18 cellular contexts compared by ENCODE assay signal in genomic region chr3:150956376-150956775, GRCh38. TPM values are rescaled to one million over a fixed set of nuclear protein-coding genes. Genes with fewer than 3 reads are reported as not detected.
A peak's percentile ranks its signal among the peaks of the same experiment; 100 is the strongest.
DNase-seq lines count a peak whose midpoint lies in the region; ATAC-seq, FAIRE-seq and TF ChIP-seq lines count a peak whose summit lies in the region.
"Had no signal": no experiment of that assay in that cellular context is flagged by ENCODE, and none has a peak within 500 bp of the region (broad histone marks: within the 10 kb centered on the region; RNA-seq: fewer than 3 reads in every experiment).

No MANE protein-coding gene starts in this region.

- peak; percentile 26; the same call in 1 of the 2 replicates for ATAC-seq in WTC11
- ATAC-seq in GM21367 (IDR thresholded peaks at IDR 0.05; ENCODE audit: unreplicated experiment): no peak
- ATAC-seq: SK-N-SH treated with all-trans-retinoic acid at 6 μM for 48 hours had no signal

- H3K4me3 Mint-ChIP-seq in WTC11: no peak overlapping the region

- H3K36me3 Mint-ChIP-seq in WTC11: no peaks in the 10 kb centered on the region

- intact Hi-C loops in A673 (cut with micrococcal nuclease; ENCODE audit: unreplicated experiment): no loop called here

- no peak overlapping the region for H3K27ac Mint-ChIP-seq in WTC11

- no peak for TF ChIP-seq POLR2A in H54 (IDR thresholded peaks at IDR 0.05; ENCODE audit: low read depth, low read length)

- no peaks in the 10 kb centered on the region for H3K36me3 ChIP-seq in A673 (ENCODE audit: insufficient read depth, low read length, poor library complexity, severe bottlenecking)
- H3K36me3 ChIP-seq: BLaER1 treated with 17β-estradiol and CSF1 and Interleukin-3, amounts not matched to agents 10 nM and 100 nM; neutrophil had no signal

- TF ChIP-seq CTCF in A673 (conservative IDR thresholded peaks at IDR 0.05; ENCODE audit: low read depth, low read length): no peak
- no peak for TF ChIP-seq CTCF in WTC11 (IDR thresholded peaks at IDR 0.05)

- FAIRE-seq in H54 (lab: Jason Lieb, UNC): peak; percentile 23
- FAIRE-seq: G401.6 had no signal

- POLR2A ChIA-PET in A673 (lab: Charles Lee; ENCODE audit: low non-redundant PET) (no interaction called here), WTC11 (lab: Charles Lee) (no interaction called here)

- peaks cover 29% of the 10 kb centered on the region for H3K27me3 ChIP-seq in A673 (replicated peaks; ENCODE audit: insufficient read depth, low read depth, low read length, poor library complexity)
- H3K27me3 ChIP-seq: BLaER1 treated with 17β-estradiol and CSF1 and Interleukin-3, amounts not matched to agents 10 nM and 100 nM; neutrophil had no signal

- BruUV-seq in A673 (replicated peaks; lab: Mats Ljungman, UMichigan): no TSS peak

- peaks cover 4% of the 10 kb centered on the region for H3K4me1 Mint-ChIP-seq in WTC11

- H3K4me3 ChIP-seq in A673 (ENCODE audit: low read depth, low read length, poor library complexity, severe bottlenecking): no peak overlapping the region
- H3K4me3 ChIP-seq: BLaER1 treated with 17β-estradiol and CSF1 and Interleukin-3, amounts not matched to agents 10 nM and 100 nM; coronary artery had no signal

- no peak overlapping the region for H3K27ac ChIP-seq in A673 (ENCODE audit: low read depth, low read length, poor library complexity, severe bottlenecking)
- H3K27ac ChIP-seq: BLaER1 treated with 17β-estradiol and CSF1 and Interleukin-3, amounts not matched to agents 10 nM and 100 nM; coronary artery; neutrophil had no signal

- DNase-seq in A673 (ENCODE audit: low spot score): peak; percentile 10
- DNase-seq in H54 (ENCODE audit: insufficient read length, low spot score): no peak
- DNase-seq in WTC11 (ENCODE audit: low spot score): no peak
- DNase-seq in glomerular visceral epithelial cell (ENCODE audit: extremely low spot score): peak; percentile 21
- DNase-seq in occipital lobe (lab: John Stamatoyannopoulos, UW): no peak
- no peak for DNase-seq in NK-92 (lab: John Stamatoyannopoulos, UW; ENCODE audit: unreplicated experiment)
- DNase-seq in NCI-H1105 (lab: John Stamatoyannopoulos, UW): no peak
- DNase-seq: activated CD4-positive, alpha-beta T cell treated with anti-CD3 and anti-CD28 coated beads for 1 hour; NCI-H1417 treated with DMSO at 0.1 percent for 48 hours; NCI-H748 treated with DMSO at 0.1 percent for 48 hours had no signal

- H3K9me3 ChIP-seq in A673 (ENCODE audit: low read depth, low read length, poor library complexity, severe bottlenecking): no peaks in the 10 kb centered on the region
- H3K9me3 ChIP-seq: BLaER1 treated with 17β-estradiol and CSF1 and Interleukin-3, amounts not matched to agents 10 nM and 100 nM; neutrophil had no signal

- no peaks in the 10 kb centered on the region for H3K9me3 Mint-ChIP-seq in WTC11

- H3K27me3 Mint-ChIP-seq in WTC11 (ENCODE audit: low read depth): peaks cover 3% of the 10 kb centered on the region; the same call in 1 of the 2 replicates

- H3K4me1 ChIP-seq in A673 (ENCODE audit: insufficient read depth, low read length, poor library complexity, severe bottlenecking): no peaks in the 10 kb centered on the region

- CTCF ChIA-PET in A673 (lab: Charles Lee): no interaction called here
- CTCF ChIA-PET in WTC11 (lab: Charles Lee): no interaction called here

TF ChIP-seq in WTC11, 78 proteins besides CTCF, POLR2A, EP300 and RAD21:
- TF ChIP-seq CDX4 (CRISPR knock-in tag; IDR thresholded peaks at IDR 0.05; ENCODE audit: borderline replicate concordance): no peak
- no peak for TF ChIP-seq ATF6 (CRISPR knock-in tag; IDR thresholded peaks at IDR 0.05)

RNA-seq across cellular contexts. Expression of gene CLRN1, which starts 16.2 kb away (rescaled TPM):
- total RNA-seq in A673 (2021) (not detected in 2 replicates), WTC11 (2021) (not detected in 3 replicates), occipital lobe (not detected)
- total RNA-seq: glomerular endothelial cell, liver had no signal

RNA-seq across cellular contexts. Expression of gene MINDY4B, which starts 51.1 kb away (rescaled TPM):
- total RNA-seq in A673 (2021) (not detected in 2 replicates), WTC11 (2021) (not detected in 3 replicates), occipital lobe (not detected)
- total RNA-seq: glomerular endothelial cell, liver had no signal

Comparison
In these comparisons a context has a peak if more than half of its experiments do, and no peak if none do; other contexts are left out.
1. DNase-seq: peak in A673 (single experiment) and glomerular visceral epithelial cell (single experiment); none in H54 (single experiment), WTC11 (single experiment), occipital lobe (single experiment), NK-92 (single experiment) and NCI-H1105 (single experiment).